Comparison of ENCODE assay signal across 19 cellular contexts in genomic region chr5:115325291-115326019, GRCh38.
"Had no signal": no experiment of that assay in that cellular context is flagged by ENCODE, and none has a peak within 500 bp of the region (broad histone marks: within the 10 kb centered on the region; RNA-seq: fewer than 3 reads in every experiment).

No MANE protein-coding gene starts in this region.

- H3K79me2 ChIP-seq: hepatocyte had no signal

- H3K4me3 ChIP-seq: hepatocyte, lung, skin epidermis, stomach, transverse colon, uterus had no signal

- ATAC-seq: naive thymus-derived CD8-positive, alpha-beta T cell; stimulated activated memory B cell treated with anti-CD40 and anti-IgM and Interleukin-4, amounts not matched to agents 10 μg/mL and 1 μg/mL and 100 μg/mL, for 72 hours had no signal

- H3K4me1 ChIP-seq: uterus had no signal

- H3K9me3 ChIP-seq: stomach, transverse colon, uterus had no signal

- H3K4me2 ChIP-seq: hepatocyte had no signal

- H3K27me3 ChIP-seq: hepatocyte, stomach, uterus had no signal

- H3K27ac ChIP-seq: hepatocyte, stomach, transverse colon had no signal

- H2AFZ ChIP-seq: hepatocyte had no signal

- DNase-seq: activated CD4-positive, alpha-beta memory T cell treated with anti-CD3 and anti-CD28 coated beads for 36 hours; activated CD4-positive, alpha-beta T cell treated with anti-CD3 and anti-CD28 coated beads for 48 hours; activated naive CD4-positive, alpha-beta T cell treated with Interleukin-2 at 50 U/mL for 16 hours; activated naive CD8-positive, alpha-beta T cell treated with anti-CD3 and anti-CD28 coated beads for 36 hours; activated T-cell treated with anti-CD3 and anti-CD28 coated beads, Interleukin-2, amount 50 U/mL, for 48 hours; amniotic stem cell; immature natural killer cell; kidney glomerular epithelial cell; naive thymus-derived CD8-positive, alpha-beta T cell; retina; stimulated activated CD4-positive, alpha-beta T cell treated with anti-CD3 and anti-CD28 coated beads, Interleukin-1b, Interleukin-23, amount 100 ng/mL, for 48 hours; stomach; T1000; transverse colon; uterus had no signal

- H3K36me3 ChIP-seq: stomach, transverse colon, uterus had no signal
